Comparison of ENCODE assay signal across 8 cellular contexts in the genomic region with DNA sequence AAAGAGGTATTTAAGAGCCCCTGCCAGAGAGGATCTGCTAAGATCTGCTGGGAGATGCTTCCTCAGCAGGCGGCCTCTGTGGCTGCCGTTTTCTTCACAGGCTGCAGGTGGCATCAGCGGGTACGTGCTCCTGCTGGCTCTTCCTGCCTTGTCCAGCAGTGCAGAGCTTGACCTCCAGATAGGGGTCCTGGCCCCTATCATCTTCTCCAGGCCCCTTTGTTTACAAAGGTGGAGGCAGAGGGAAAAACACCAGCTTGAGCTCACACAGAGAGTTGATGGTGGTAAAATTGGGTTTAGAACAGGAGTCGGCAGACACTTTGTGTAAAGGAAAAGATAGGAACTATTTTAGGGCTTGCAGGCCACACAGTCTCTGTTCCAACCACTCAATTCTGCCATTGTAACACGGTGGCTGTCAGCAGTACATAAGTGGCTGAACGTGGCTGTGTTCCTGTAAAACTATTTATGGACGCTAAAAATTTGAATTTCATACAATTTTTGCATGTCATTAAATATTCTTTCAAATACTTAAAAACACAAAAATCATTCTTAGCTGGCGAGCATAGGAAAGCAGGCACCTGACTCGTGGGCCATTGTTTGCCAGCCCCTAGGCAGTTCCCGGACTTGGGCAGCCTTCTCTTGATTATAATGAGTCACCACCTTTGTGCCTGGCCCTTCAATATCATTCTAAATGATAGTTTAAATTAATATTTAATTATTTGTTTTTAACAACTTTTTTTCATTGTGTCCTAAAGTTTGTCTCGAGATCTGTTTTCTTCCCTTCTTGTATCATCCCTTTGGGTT.
A peak's percentile ranks its signal among the peaks of the same experiment; 100 is the strongest.
DNase-seq lines count a peak whose midpoint lies in the region; ATAC-seq and TF ChIP-seq lines count a peak whose summit lies in the region.

No MANE protein-coding gene starts in this region.

- H3K27me3 Mint-ChIP-seq in IgD-negative memory B cell: peaks cover 2% of the 10 kb centered on the region

- no peaks in the 10 kb centered on the region for H3K27me3 ChIP-seq in SU-DHL-6 (ENCODE audit: low read length)
- H3K27me3 ChIP-seq in aorta (ENCODE audit: control insufficient read depth in 1 of 2, insufficient read depth in 2 of 2, low read length in 1 of 2): no peaks in the 10 kb centered on the region

- ATAC-seq in GM19455 (IDR thresholded peaks at IDR 0.05; ENCODE audit: unreplicated experiment): peak; percentile 80
- peak; percentile 61 for ATAC-seq in aorta (ENCODE audit: low FRiP score)

- H4K20me1 ChIP-seq in SU-DHL-6 (ENCODE audit: low read depth, low read length): no peaks in the 10 kb centered on the region

- peak overlapping the region; percentile 30 for H3K9ac ChIP-seq in SU-DHL-6 (ENCODE audit: low read length)

- no peaks in the 10 kb centered on the region for H3K4me1 ChIP-seq in aorta (ENCODE audit: control insufficient read depth in 1 of 2, insufficient read depth in 2 of 2, low read length in 2 of 2)

- peaks cover 42% of the 10 kb centered on the region for H3F3A ChIP-seq in SU-DHL-6 (ENCODE audit: insufficient read depth)

- peak overlapping the region; percentile 53 for H2AFZ ChIP-seq in SU-DHL-6 (ENCODE audit: low read depth, low read length, severe bottlenecking)

- no peaks in the 10 kb centered on the region for H3K9me2 ChIP-seq in SU-DHL-6 (replicated peaks; ENCODE audit: insufficient read depth, low read length)

- H3K9me3 Mint-ChIP-seq in IgD-negative memory B cell: no peaks in the 10 kb centered on the region

- H3K27ac Mint-ChIP-seq in IgD-negative memory B cell: peak overlapping the region in 1 of 3 donors; percentile 36

- H3K36me3 Mint-ChIP-seq in IgD-negative memory B cell: no peaks in the 10 kb centered on the region

- no peaks in the 10 kb centered on the region for H3K79me2 ChIP-seq in SU-DHL-6 (ENCODE audit: insufficient read depth, low read length)

- WGBS in aorta, 2 donors: 65% methylated on average over 12 of the region's 12 CpGs

- no peak for TF ChIP-seq POLR2A in erythroblast (IDR thresholded peaks at IDR 0.05; ENCODE audit: low read length)

- peak overlapping the region; percentile 58 for H3K4me2 ChIP-seq in SU-DHL-6 (ENCODE audit: low read depth, low read length, poor library complexity, severe bottlenecking)

- TF ChIP-seq CTCF in SU-DHL-6 (IDR thresholded peaks at IDR 0.05; ENCODE audit: insufficient read depth, low read length, poor library complexity, severe bottlenecking): peak; percentile 73

- intact Hi-C loops in aorta (cut with DNase I): loop anchor here in 1 of 2 donors (5.0 kb wide), 1 partner anchor 115 kb away; no protein-coding TSS in a partner anchor

- H3K9me3 ChIP-seq in SU-DHL-6 (ENCODE audit: insufficient read depth, low read length) (no peaks in the 10 kb centered on the region), aorta (ENCODE audit: control insufficient read depth, low read length) (no peaks in the 10 kb centered on the region)

- H3K4me3 ChIP-seq in SU-DHL-6 (ENCODE audit: insufficient read depth, low read length, poor library complexity, severe bottlenecking): peak overlapping the region; percentile 14
- H3K4me3 ChIP-seq in aorta (ENCODE audit: low read length in 2 of 2): no peak overlapping the region

- H3K4me3 Mint-ChIP-seq in IgD-negative memory B cell: peak overlapping the region in 3 of 4 donors; percentile 28 to 65 (median 44)

- H3K27ac ChIP-seq in SU-DHL-6 (ENCODE audit: low read depth, low read length) (peak overlapping the region; percentile 89), aorta (ENCODE audit: low read depth in 1 of 2, low read length in 2 of 2) (no peak overlapping the region)

- H3K36me3 ChIP-seq in SU-DHL-6 (ENCODE audit: low read length) (no peaks in the 10 kb centered on the region), aorta (ENCODE audit: control insufficient read depth in 1 of 2, insufficient read depth in 2 of 2, low read length in 1 of 2) (peaks cover 5 to 7% of the 10 kb centered on the region in 2 donors)

- peaks cover 30 to 34% (median 30%) of the 10 kb centered on the region in 3 donors for H3K4me1 Mint-ChIP-seq in IgD-negative memory B cell

- DNase-seq in DMS153 treated with DMSO at 0.1 percent for 48 hours (lab: John Stamatoyannopoulos, UW; ENCODE audit: unreplicated experiment) (peak; percentile 14), erythroblast (lab: John Stamatoyannopoulos, UW) (peak; percentile 71 to 74), mucosa of gallbladder (ENCODE audit: low spot score) (peak; percentile 59), aorta (peak in 1 of 2 donors; percentile 73), NK-92 (lab: John Stamatoyannopoulos, UW; ENCODE audit: unreplicated experiment) (no peak)
